In the genomic region with DNA sequence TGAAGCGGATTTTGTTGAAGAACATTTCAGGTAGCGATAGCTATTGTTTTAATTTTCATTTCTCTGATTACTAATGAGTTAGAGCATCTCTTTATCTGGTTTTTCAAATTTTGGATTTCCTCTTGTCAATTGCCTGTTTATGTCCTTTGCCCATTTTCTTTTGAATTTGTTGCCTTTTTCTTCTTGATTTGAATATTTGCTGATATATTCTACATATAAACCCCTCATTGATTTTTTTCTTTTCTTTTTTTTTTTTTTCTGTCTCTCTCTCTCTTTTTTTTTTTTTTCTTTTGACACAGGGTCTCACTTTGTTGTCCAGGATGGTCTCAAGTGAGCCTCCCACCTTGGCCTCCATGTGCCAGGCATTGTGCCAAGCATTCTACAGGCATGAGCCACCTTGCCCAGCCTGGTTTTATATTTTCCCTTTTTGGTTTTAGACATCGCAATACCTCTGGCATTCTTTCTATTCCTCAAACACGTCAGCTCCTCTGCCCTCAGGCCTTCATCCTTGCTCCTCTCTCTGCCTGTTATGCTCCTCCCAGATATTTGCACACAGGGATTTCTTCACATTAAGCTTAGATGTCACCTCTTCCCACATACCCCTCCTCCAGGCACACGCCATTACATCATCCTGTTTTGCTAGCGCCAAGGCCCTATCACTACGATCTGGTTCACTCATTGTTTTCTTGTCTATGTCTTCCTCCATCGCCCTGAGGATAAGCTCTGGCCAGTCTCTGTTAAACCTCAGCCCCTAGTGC, we compare ENCODE assay signal across 12 cellular contexts. TPM values are rescaled to one million over a fixed set of nuclear protein-coding genes. Genes with fewer than 3 reads are reported as not detected.
DNase-seq lines count a peak whose midpoint lies in the region; ATAC-seq, FAIRE-seq and TF ChIP-seq lines count a peak whose summit lies in the region.
"Had no signal": no experiment of that assay in that cellular context is flagged by ENCODE, and none has a peak within 500 bp of the region (broad histone marks: within the 10 kb centered on the region; RNA-seq: fewer than 3 reads in every experiment).

No MANE protein-coding gene starts in this region.

- no peak for TF ChIP-seq POLR2A in HepG2 (IDR thresholded peaks at IDR 0.05; ENCODE audit: insufficient read depth in 1 of 2, low read depth in 2 of 2, low read length in 2 of 2)

- in situ Hi-C loops in HepG2 (cut with HindIII; ENCODE audit: extremely low pct_ligation_motif_present, low pct_unique_long_range_greater_than_20kb), result no loop called here

- H4K20me1 ChIP-seq in HepG2 (ENCODE audit: insufficient read depth, low read length), result no peaks in the 10 kb centered on the region

- H3K27ac ChIP-seq in HepG2 (ENCODE audit: extremely low read length, insufficient read depth, low read length), result no peak overlapping the region
- H3K27ac ChIP-seq: thoracic aorta had no signal

- H3K9ac ChIP-seq in HepG2 (ENCODE audit: insufficient read depth, low read depth, low read length), result no peak overlapping the region

- POLR2A ChIA-PET in MCF 10A (lab: Yijun Ruan, JAX) (interaction anchor here (0.6 to 3.4 kb wide), 24 partner anchors 9 to 218 kb away, joined by 3 to 40 read pairs (median 5); a partner anchor contains a TSS), HepG2 (lab: Yijun Ruan, JAX) (interaction anchor here (0.8 to 5.7 kb wide), 9 partner anchors 10 to 146 kb away, joined by 3 to 107 read pairs (median 8); a partner anchor contains a TSS)

- 25% methylated on average over 8 of the region's 8 CpGs for WGBS in HepG2 (ENCODE audit: low lambda C conversion rate)

- H3K9me3 Mint-ChIP-seq in MCF 10A (ENCODE audit: unreplicated experiment), result no peaks in the 10 kb centered on the region

- CTCF ChIA-PET in MCF 10A (lab: Yijun Ruan, JAX) (interaction anchor here (0.6 to 3.2 kb wide), 6 partner anchors 36 to 161 kb away, joined by 3 to 11 read pairs (median 4); no protein-coding TSS in a partner anchor), HepG2 (lab: Yijun Ruan, JAX; ENCODE audit: low intra/inter-chr PET ratio, low total read pairs) (no interaction called here)

- H3K36me3 Mint-ChIP-seq in MCF 10A (ENCODE audit: insufficient read depth, unreplicated experiment), result peaks cover 13% of the 10 kb centered on the region

- H3K36me3 ChIP-seq in HepG2 (replicated peaks in 1 of 2; ENCODE audit: control insufficient read depth in 1 of 2, insufficient read depth in 2 of 2, low read length in 2 of 2), result no peaks in the 10 kb centered on the region
- H3K36me3 ChIP-seq: thoracic aorta had no signal

- no peaks in the 10 kb centered on the region for H3K79me2 ChIP-seq in HepG2 (ENCODE audit: insufficient read depth, low read length)

- H3K4me2 ChIP-seq in HepG2 (ENCODE audit: low read depth, low read length), result peak overlapping the region; percentile 51

- FAIRE-seq in HepG2 (lab: Jason Lieb, UNC), result peak; percentile 77

- no peaks in the 10 kb centered on the region for H3K27me3 Mint-ChIP-seq in MCF 10A (ENCODE audit: insufficient read depth, unreplicated experiment)

- no peak overlapping the region for H2AFZ ChIP-seq in HepG2 (ENCODE audit: low read length)

- H3K27ac Mint-ChIP-seq in MCF 10A (ENCODE audit: low read depth, unreplicated experiment), result peak overlapping the region; percentile 93

- H3K4me3 Mint-ChIP-seq in MCF 10A (ENCODE audit: unreplicated experiment), result no peak overlapping the region

- ATAC-seq in HepG2 (peak; percentile 67), HG02588 (IDR thresholded peaks at IDR 0.05; ENCODE audit: unreplicated experiment) (no peak), GM21381 (IDR thresholded peaks at IDR 0.05; ENCODE audit: unreplicated experiment) (no peak)

- H3K4me1 Mint-ChIP-seq in MCF 10A (ENCODE audit: insufficient read depth, unreplicated experiment), result peaks cover 13% of the 10 kb centered on the region

- no peak overlapping the region for H3K4me3 ChIP-seq in HepG2 (replicated peaks in 1 of 3; ENCODE audit: insufficient read depth in 1 of 3, low read depth in 2 of 3, low read length in 3 of 3)
- H3K4me3 ChIP-seq: thoracic aorta had no signal

- H3K27me3 ChIP-seq in HepG2 (ENCODE audit: control insufficient read depth in 1 of 2, insufficient read depth in 2 of 2, low read length in 2 of 2), result no peaks in the 10 kb centered on the region

- no peak for TF ChIP-seq EP300 in HepG2 (IDR thresholded peaks at IDR 0.05; ENCODE audit: low read depth in 2 of 2, low read length in 2 of 2)
- no peak; the same call in 1 of the 2 replicates for TF ChIP-seq EP300 in HepG2 (CRISPR knock-in tag; IDR thresholded peaks at IDR 0.05; ENCODE audit: borderline replicate concordance)

- DNase-seq in CD1c-positive myeloid dendritic cell (ENCODE audit: extremely low spot score), result peak; percentile 26
- DNase-seq in NCI-H2196 treated with DMSO at 0.1 percent for 48 hours (lab: John Stamatoyannopoulos, UW; ENCODE audit: unreplicated experiment), result peak; percentile 2
- DNase-seq in MCF 10A (ENCODE audit: unreplicated experiment), result peak; percentile 99
- DNase-seq in HepG2 (ENCODE audit: low spot score), result peak; percentile 77
- no peak for DNase-seq in C1 segment of cervical spinal cord (lab: John Stamatoyannopoulos, UW)
- no peak for DNase-seq in SW 1271 (lab: John Stamatoyannopoulos, UW)
- DNase-seq: NCI-H1092 treated with DMSO at 0.1 percent for 48 hours had no signal

- no TSS peak for BruUV-seq in MCF 10A (replicated peaks; lab: Mats Ljungman, UMichigan)
- BruUV-seq in HepG2 (replicated peaks; lab: Mats Ljungman, UMichigan), result no TSS peak

- no peak for TF ChIP-seq RAD21 in HepG2 (CRISPR knock-in tag; IDR thresholded peaks at IDR 0.05)

- intact Hi-C loops in MCF 10A (cut with micrococcal nuclease), result no loop called here
- intact Hi-C loops in HepG2 (cut with micrococcal nuclease; ENCODE audit: unreplicated experiment), result no loop called here

- H3K4me1 ChIP-seq in HepG2 (ENCODE audit: insufficient read depth, low read length), result peaks cover 26% of the 10 kb centered on the region

- no peaks in the 10 kb centered on the region for H3K9me3 ChIP-seq in HepG2 (ENCODE audit: low read length)
- H3K9me3 ChIP-seq: thoracic aorta had no signal

- no peak for TF ChIP-seq CTCF in MCF 10A (IDR thresholded peaks at IDR 0.05; ENCODE audit: unreplicated experiment)
- TF ChIP-seq CTCF in HepG2 (CRISPR knock-in tag; IDR thresholded peaks at IDR 0.05), result no peak

RNA-seq across cellular contexts. Expression of a gene that starts 8.5 kb away (rescaled TPM):
- total RNA-seq in MCF 10A (2022), result 0.63 and 1.0 TPM in 2 replicates
- 0.25 and 0.73 TPM in 2 replicates for total RNA-seq in HepG2 (2016; rRNA removed; fragmentation: Illumina TruSeq; extraction: Trizol)
- total RNA-seq in HepG2 (2016; cell fraction: cytosol; rRNA removed; fragmentation: Illumina TruSeq; extraction: Trizol; ENCODE audit: low read depth), result 0.09 and 0.20 TPM in 2 replicates
- total RNA-seq in HepG2 (2016; cell fraction: insoluble cytoplasmic fraction; rRNA removed; fragmentation: Illumina TruSeq; extraction: Trizol), result 0.73 and 0.78 TPM in 2 replicates
- 0.09 and 0.28 TPM in 2 replicates for total RNA-seq in HepG2 (2016; cell fraction: membrane; rRNA removed; fragmentation: Illumina TruSeq; extraction: Trizol)
- 0.84 and 0.94 TPM in 2 replicates for total RNA-seq in HepG2 (2016; cell fraction: nucleus; rRNA removed; fragmentation: Illumina TruSeq; extraction: Trizol)
- 0.86 and 1.1 TPM in 2 replicates for polyA plus RNA-seq in HepG2 (2011; rRNA removed)
- 0.30 and 0.56 TPM in 2 replicates for polyA plus RNA-seq in HepG2 (2011; cell fraction: cytosol; rRNA removed)
- polyA plus RNA-seq in HepG2 (2011; cell fraction: nucleus; rRNA removed), result 5.4 and 6.1 TPM in 2 replicates
- 0.36 and 3.0 TPM in 2 replicates for polyA plus RNA-seq in HepG2 (2012)
- 0.14 and 0.16 TPM in 2 replicates for polyA plus RNA-seq in HepG2 (2016; cell fraction: cytosol; fragmentation: Illumina TruSeq; extraction: Trizol; ENCODE audit: low read depth)
- 0.27 and 0.61 TPM in 2 replicates for polyA plus RNA-seq in HepG2 (2016; cell fraction: insoluble cytoplasmic fraction; fragmentation: Illumina TruSeq; extraction: Trizol; ENCODE audit: low read depth)
- polyA plus RNA-seq in HepG2 (2016; cell fraction: membrane; fragmentation: Illumina TruSeq; extraction: Trizol; ENCODE audit: low read depth), result 0.22 and 0.23 TPM in 2 replicates
- polyA plus RNA-seq in HepG2 (2016; cell fraction: nucleus; fragmentation: Illumina TruSeq; extraction: Trizol; ENCODE audit: insufficient read depth, low read depth), result 2.1 and 2.7 TPM in 2 replicates
- 2.2 and 23.4 TPM in 2 replicates for polyA minus RNA-seq in HepG2 (2011; rRNA and poly(A)+ RNA removed; ENCODE audit: low replicate concordance)
- polyA minus RNA-seq in HepG2 (2011; cell fraction: cytosol; rRNA and poly(A)+ RNA removed), result 0.09 and 0.30 TPM in 2 replicates
- 3.9 TPM in 2 replicates for polyA minus RNA-seq in HepG2 (2011; cell fraction: nucleus; rRNA and poly(A)+ RNA removed)

RNA-seq across cellular contexts. Expression of a gene that starts 9.9 kb away (rescaled TPM):
- total RNA-seq in MCF 10A (2022), result not detected in 2 replicates
- total RNA-seq in HepG2 (2016; rRNA removed; fragmentation: Illumina TruSeq; extraction: Trizol), result 43.9 and 108 TPM in 2 replicates
- 11.6 and 13.5 TPM in 2 replicates for total RNA-seq in HepG2 (2016; cell fraction: cytosol; rRNA removed; fragmentation: Illumina TruSeq; extraction: Trizol; ENCODE audit: low read depth)
- total RNA-seq in HepG2 (2016; cell fraction: insoluble cytoplasmic fraction; rRNA removed; fragmentation: Illumina TruSeq; extraction: Trizol), result 42.5 and 110 TPM in 2 replicates
- 21.9 and 23.9 TPM in 2 replicates for total RNA-seq in HepG2 (2016; cell fraction: membrane; rRNA removed; fragmentation: Illumina TruSeq; extraction: Trizol)
- 103 and 124 TPM in 2 replicates for total RNA-seq in HepG2 (2016; cell fraction: nucleus; rRNA removed; fragmentation: Illumina TruSeq; extraction: Trizol)
- polyA plus RNA-seq in HepG2 (2011; rRNA removed), result 131 and 230 TPM in 2 replicates
- 124 and 146 TPM in 2 replicates for polyA plus RNA-seq in HepG2 (2011; cell fraction: cytosol; rRNA removed)
- polyA plus RNA-seq in HepG2 (2011; cell fraction: nucleus; rRNA removed), result 140 and 166 TPM in 2 replicates
- polyA plus RNA-seq in HepG2 (2012), result 284 and 339 TPM in 2 replicates
- 22.3 and 24.7 TPM in 2 replicates for polyA plus RNA-seq in HepG2 (2016; cell fraction: cytosol; fragmentation: Illumina TruSeq; extraction: Trizol; ENCODE audit: low read depth)
- polyA plus RNA-seq in HepG2 (2016; cell fraction: insoluble cytoplasmic fraction; fragmentation: Illumina TruSeq; extraction: Trizol; ENCODE audit: low read depth), result 46.3 and 58.2 TPM in 2 replicates
- 29.7 and 32.6 TPM in 2 replicates for polyA plus RNA-seq in HepG2 (2016; cell fraction: membrane; fragmentation: Illumina TruSeq; extraction: Trizol; ENCODE audit: low read depth)
- 199 and 223 TPM in 2 replicates for polyA plus RNA-seq in HepG2 (2016; cell fraction: nucleus; fragmentation: Illumina TruSeq; extraction: Trizol; ENCODE audit: insufficient read depth, low read depth)
- polyA minus RNA-seq in HepG2 (2011; rRNA and poly(A)+ RNA removed; ENCODE audit: low replicate concordance), result 37.6 and 134 TPM in 2 replicates
- polyA minus RNA-seq in HepG2 (2011; cell fraction: cytosol; rRNA and poly(A)+ RNA removed), result 45.8 and 97.8 TPM in 2 replicates
- 30.3 and 66.1 TPM in 2 replicates for polyA minus RNA-seq in HepG2 (2011; cell fraction: nucleus; rRNA and poly(A)+ RNA removed)
- total RNA-seq: mononuclear cell had no signal

RNA-seq across cellular contexts. Expression of a gene that starts 15.0 kb away (rescaled TPM):
- total RNA-seq in MCF 10A (2022) (not detected in 2 replicates), HepG2 (2016; rRNA removed; fragmentation: Illumina TruSeq; extraction: Trizol) (not detected in 2 replicates)
- not detected in 2 replicates for total RNA-seq in HepG2 (2016; cell fraction: cytosol; rRNA removed; fragmentation: Illumina TruSeq; extraction: Trizol; ENCODE audit: low read depth)
- not detected in 2 replicates for total RNA-seq in HepG2 (2016; cell fraction: insoluble cytoplasmic fraction; rRNA removed; fragmentation: Illumina TruSeq; extraction: Trizol)
- total RNA-seq in HepG2 (2016; cell fraction: membrane; rRNA removed; fragmentation: Illumina TruSeq; extraction: Trizol), result not detected in 2 replicates
- total RNA-seq in HepG2 (2016; cell fraction: nucleus; rRNA removed; fragmentation: Illumina TruSeq; extraction: Trizol), result not detected in 2 replicates
- not detected in 2 replicates for polyA plus RNA-seq in HepG2 (2011; rRNA removed)
- not detected in 2 replicates for polyA plus RNA-seq in HepG2 (2011; cell fraction: cytosol; rRNA removed)
- 0.43 TPM in 1 of 2 replicates, not detected in the other for polyA plus RNA-seq in HepG2 (2011; cell fraction: nucleus; rRNA removed)
- polyA plus RNA-seq in HepG2 (2012), result not detected in 2 replicates
- polyA plus RNA-seq in HepG2 (2016; cell fraction: cytosol; fragmentation: Illumina TruSeq; extraction: Trizol; ENCODE audit: low read depth), result not detected in 2 replicates
- polyA plus RNA-seq in HepG2 (2016; cell fraction: insoluble cytoplasmic fraction; fragmentation: Illumina TruSeq; extraction: Trizol; ENCODE audit: low read depth), result not detected in 2 replicates
- polyA plus RNA-seq in HepG2 (2016; cell fraction: membrane; fragmentation: Illumina TruSeq; extraction: Trizol; ENCODE audit: low read depth), result not detected in 2 replicates
- not detected in 2 replicates for polyA plus RNA-seq in HepG2 (2016; cell fraction: nucleus; fragmentation: Illumina TruSeq; extraction: Trizol; ENCODE audit: insufficient read depth, low read depth)
- polyA minus RNA-seq in HepG2 (2011; rRNA and poly(A)+ RNA removed; ENCODE audit: low replicate concordance), result 0.34 TPM in 1 of 2 replicates, not detected in the other
- polyA minus RNA-seq in HepG2 (2011; cell fraction: cytosol; rRNA and poly(A)+ RNA removed), result not detected in 2 replicates
- polyA minus RNA-seq in HepG2 (2011; cell fraction: nucleus; rRNA and poly(A)+ RNA removed), result not detected in 2 replicates
- total RNA-seq: activated CD8-positive, alpha-beta memory T cell treated with anti-CD3 and anti-CD28 coated beads for 36 hours; mononuclear cell; thoracic aorta had no signal

RNA-seq across cellular contexts. Expression of a gene that starts 22.7 kb away (rescaled TPM):
- total RNA-seq in MCF 10A (2022) (84.0 and 105 TPM in 2 replicates), HepG2 (2016; rRNA removed; fragmentation: Illumina TruSeq; extraction: Trizol) (114 and 127 TPM in 2 replicates)
- total RNA-seq in HepG2 (2016; cell fraction: cytosol; rRNA removed; fragmentation: Illumina TruSeq; extraction: Trizol; ENCODE audit: low read depth), result 63.3 and 67.3 TPM in 2 replicates
- 112 and 115 TPM in 2 replicates for total RNA-seq in HepG2 (2016; cell fraction: insoluble cytoplasmic fraction; rRNA removed; fragmentation: Illumina TruSeq; extraction: Trizol)
- total RNA-seq in HepG2 (2016; cell fraction: membrane; rRNA removed; fragmentation: Illumina TruSeq; extraction: Trizol), result 118 and 133 TPM in 2 replicates
- 47.1 and 53.4 TPM in 2 replicates for total RNA-seq in HepG2 (2016; cell fraction: nucleus; rRNA removed; fragmentation: Illumina TruSeq; extraction: Trizol)
- 85.9 and 86.0 TPM in 2 replicates for polyA plus RNA-seq in HepG2 (2011; rRNA removed)
- polyA plus RNA-seq in HepG2 (2011; cell fraction: cytosol; rRNA removed), result 82.5 and 91.5 TPM in 2 replicates
- polyA plus RNA-seq in HepG2 (2011; cell fraction: nucleus; rRNA removed), result 40.8 and 49.4 TPM in 2 replicates
- polyA plus RNA-seq in HepG2 (2012), result 60.2 and 73.0 TPM in 2 replicates
- polyA plus RNA-seq in HepG2 (2016; cell fraction: cytosol; fragmentation: Illumina TruSeq; extraction: Trizol; ENCODE audit: low read depth), result 78.3 and 93.1 TPM in 2 replicates
- 128 and 147 TPM in 2 replicates for polyA plus RNA-seq in HepG2 (2016; cell fraction: insoluble cytoplasmic fraction; fragmentation: Illumina TruSeq; extraction: Trizol; ENCODE audit: low read depth)
- 120 and 126 TPM in 2 replicates for polyA plus RNA-seq in HepG2 (2016; cell fraction: membrane; fragmentation: Illumina TruSeq; extraction: Trizol; ENCODE audit: low read depth)
- polyA plus RNA-seq in HepG2 (2016; cell fraction: nucleus; fragmentation: Illumina TruSeq; extraction: Trizol; ENCODE audit: insufficient read depth, low read depth), result 79.9 and 84.9 TPM in 2 replicates
- 108 and 190 TPM in 2 replicates for polyA minus RNA-seq in HepG2 (2011; rRNA and poly(A)+ RNA removed; ENCODE audit: low replicate concordance)
- polyA minus RNA-seq in HepG2 (2011; cell fraction: cytosol; rRNA and poly(A)+ RNA removed), result 42.1 and 47.7 TPM in 2 replicates
- 22.0 and 26.2 TPM in 2 replicates for polyA minus RNA-seq in HepG2 (2011; cell fraction: nucleus; rRNA and poly(A)+ RNA removed)

RNA-seq across cellular contexts. Expression of a gene that starts 26.0 kb away (rescaled TPM):
- 18.4 and 20.1 TPM in 2 replicates for total RNA-seq in MCF 10A (2022)
- total RNA-seq in HepG2 (2016; rRNA removed; fragmentation: Illumina TruSeq; extraction: Trizol), result 9.4 and 22.6 TPM in 2 replicates
- 3.5 and 5.4 TPM in 2 replicates for total RNA-seq in HepG2 (2016; cell fraction: cytosol; rRNA removed; fragmentation: Illumina TruSeq; extraction: Trizol; ENCODE audit: low read depth)
- total RNA-seq in HepG2 (2016; cell fraction: insoluble cytoplasmic fraction; rRNA removed; fragmentation: Illumina TruSeq; extraction: Trizol), result 9.1 and 22.4 TPM in 2 replicates
- total RNA-seq in HepG2 (2016; cell fraction: membrane; rRNA removed; fragmentation: Illumina TruSeq; extraction: Trizol), result 5.8 and 10.3 TPM in 2 replicates
- 30.8 and 32.9 TPM in 2 replicates for total RNA-seq in HepG2 (2016; cell fraction: nucleus; rRNA removed; fragmentation: Illumina TruSeq; extraction: Trizol)
- polyA plus RNA-seq in HepG2 (2011; rRNA removed), result 19.6 and 25.8 TPM in 2 replicates
- polyA plus RNA-seq in HepG2 (2011; cell fraction: cytosol; rRNA removed), result 12.7 and 13.7 TPM in 2 replicates
- polyA plus RNA-seq in HepG2 (2011; cell fraction: nucleus; rRNA removed), result 30.3 and 37.6 TPM in 2 replicates
- polyA plus RNA-seq in HepG2 (2012), result 14.5 and 20.5 TPM in 2 replicates
- polyA plus RNA-seq in HepG2 (2016; cell fraction: cytosol; fragmentation: Illumina TruSeq; extraction: Trizol; ENCODE audit: low read depth), result 1.8 and 2.3 TPM in 2 replicates
- polyA plus RNA-seq in HepG2 (2016; cell fraction: insoluble cytoplasmic fraction; fragmentation: Illumina TruSeq; extraction: Trizol; ENCODE audit: low read depth), result 9.0 and 9.7 TPM in 2 replicates
- 2.4 and 3.5 TPM in 2 replicates for polyA plus RNA-seq in HepG2 (2016; cell fraction: membrane; fragmentation: Illumina TruSeq; extraction: Trizol; ENCODE audit: low read depth)
- polyA plus RNA-seq in HepG2 (2016; cell fraction: nucleus; fragmentation: Illumina TruSeq; extraction: Trizol; ENCODE audit: insufficient read depth, low read depth), result 37.8 and 44.2 TPM in 2 replicates
- 37.9 and 60.4 TPM in 2 replicates for polyA minus RNA-seq in HepG2 (2011; rRNA and poly(A)+ RNA removed; ENCODE audit: low replicate concordance)
- polyA minus RNA-seq in HepG2 (2011; cell fraction: cytosol; rRNA and poly(A)+ RNA removed), result 16.3 and 22.3 TPM in 2 replicates
- polyA minus RNA-seq in HepG2 (2011; cell fraction: nucleus; rRNA and poly(A)+ RNA removed), result 31.0 and 41.5 TPM in 2 replicates

Comparison
In these comparisons a context has a peak if more than half of its experiments do, and no peak if none do; other contexts are left out.
1. DNase-seq: peak in CD1c-positive myeloid dendritic cell (single experiment), NCI-H2196 treated with DMSO at 0.1 percent for 48 hours (single experiment), MCF 10A (single experiment) and HepG2 (single experiment); none in C1 segment of cervical spinal cord (0 of 14) and SW 1271 (0 of 2).
2. RNA of a gene that starts 9.9 kb away (total RNA-seq): 11.6 to 124 TPM in HepG2; not detected in MCF 10A; every median in the first group is over 10 times any median in the second.